In the genomic region with DNA sequence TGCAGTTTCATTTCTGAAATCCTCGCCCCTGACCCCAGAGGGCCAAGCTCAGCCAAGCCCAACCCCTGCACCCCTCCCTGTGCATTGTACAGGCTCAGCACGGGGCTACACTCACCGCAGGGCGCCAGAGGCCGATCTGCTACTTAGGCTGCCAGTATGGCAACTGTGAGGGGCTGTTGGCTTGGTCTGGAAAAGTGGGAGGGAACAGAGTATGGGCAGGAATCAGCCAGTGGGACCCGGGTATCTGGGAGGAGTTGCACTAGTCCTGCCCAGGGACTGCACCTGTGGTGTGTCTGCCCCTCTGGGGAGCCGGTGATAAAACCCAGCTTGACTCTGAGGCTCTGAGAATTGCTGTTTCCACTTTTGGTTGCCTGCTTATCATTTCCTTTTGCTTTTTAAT, we compare ENCODE assay signal across 1 cellular context.
A peak's percentile ranks its signal among the peaks of the same experiment; 100 is the strongest.
TF ChIP-seq lines count a peak whose summit lies in the region.

No MANE protein-coding gene starts in this region.

TF ChIP-seq in HEK293, 187 proteins besides CTCF, POLR2A, EP300 and RAD21 (continued from another document):
- TF ChIP-seq, protein P1, sequence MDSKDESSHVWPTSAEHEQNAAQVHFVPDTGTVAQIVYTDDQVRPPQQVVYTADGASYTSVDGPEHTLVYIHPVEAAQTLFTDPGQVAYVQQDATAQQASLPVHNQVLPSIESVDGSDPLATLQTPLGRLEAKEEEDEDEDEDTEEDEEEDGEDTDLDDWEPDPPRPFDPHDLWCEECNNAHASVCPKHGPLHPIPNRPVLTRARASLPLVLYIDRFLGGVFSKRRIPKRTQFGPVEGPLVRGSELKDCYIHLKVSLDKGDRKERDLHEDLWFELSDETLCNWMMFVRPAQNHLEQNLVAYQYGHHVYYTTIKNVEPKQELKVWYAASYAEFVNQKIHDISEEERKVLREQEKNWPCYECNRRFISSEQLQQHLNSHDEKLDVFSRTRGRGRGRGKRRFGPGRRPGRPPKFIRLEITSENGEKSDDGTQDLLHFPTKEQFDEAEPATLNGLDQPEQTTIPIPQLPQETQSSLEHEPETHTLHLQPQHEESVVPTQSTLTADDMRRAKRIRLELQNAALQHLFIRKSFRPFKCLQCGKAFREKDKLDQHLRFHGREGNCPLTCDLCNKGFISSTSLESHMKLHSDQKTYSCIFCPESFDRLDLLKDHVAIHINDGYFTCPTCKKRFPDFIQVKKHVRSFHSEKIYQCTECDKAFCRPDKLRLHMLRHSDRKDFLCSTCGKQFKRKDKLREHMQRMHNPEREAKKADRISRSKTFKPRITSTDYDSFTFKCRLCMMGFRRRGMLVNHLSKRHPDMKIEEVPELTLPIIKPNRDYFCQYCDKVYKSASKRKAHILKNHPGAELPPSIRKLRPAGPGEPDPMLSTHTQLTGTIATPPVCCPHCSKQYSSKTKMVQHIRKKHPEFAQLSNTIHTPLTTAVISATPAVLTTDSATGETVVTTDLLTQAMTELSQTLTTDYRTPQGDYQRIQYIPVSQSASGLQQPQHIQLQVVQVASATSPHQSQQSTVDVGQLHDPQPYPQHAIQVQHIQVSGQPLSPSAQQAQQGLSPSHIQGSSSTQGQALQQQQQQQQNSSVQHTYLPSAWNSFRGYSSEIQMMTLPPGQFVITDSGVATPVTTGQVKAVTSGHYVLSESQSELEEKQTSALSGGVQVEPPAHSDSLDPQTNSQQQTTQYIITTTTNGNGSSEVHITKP (tag by site-specific recombination; IDR thresholded peaks at IDR 0.05), result peak; percentile 63; the same call in 1 of the 2 replicates
- no peak for TF ChIP-seq ZNF544 (tag by site-specific recombination; IDR thresholded peaks at IDR 0.05)
- no peak for TF ChIP-seq KLF8 (tag by site-specific recombination; IDR thresholded peaks at IDR 0.05)
- peak; percentile 98 for TF ChIP-seq ZIC2 (tag by site-specific recombination; IDR thresholded peaks at IDR 0.05)
- TF ChIP-seq ZFP3 (tag by site-specific recombination; IDR thresholded peaks at IDR 0.05; ENCODE audit: low read depth), result no peak
- TF ChIP-seq, protein P2, sequence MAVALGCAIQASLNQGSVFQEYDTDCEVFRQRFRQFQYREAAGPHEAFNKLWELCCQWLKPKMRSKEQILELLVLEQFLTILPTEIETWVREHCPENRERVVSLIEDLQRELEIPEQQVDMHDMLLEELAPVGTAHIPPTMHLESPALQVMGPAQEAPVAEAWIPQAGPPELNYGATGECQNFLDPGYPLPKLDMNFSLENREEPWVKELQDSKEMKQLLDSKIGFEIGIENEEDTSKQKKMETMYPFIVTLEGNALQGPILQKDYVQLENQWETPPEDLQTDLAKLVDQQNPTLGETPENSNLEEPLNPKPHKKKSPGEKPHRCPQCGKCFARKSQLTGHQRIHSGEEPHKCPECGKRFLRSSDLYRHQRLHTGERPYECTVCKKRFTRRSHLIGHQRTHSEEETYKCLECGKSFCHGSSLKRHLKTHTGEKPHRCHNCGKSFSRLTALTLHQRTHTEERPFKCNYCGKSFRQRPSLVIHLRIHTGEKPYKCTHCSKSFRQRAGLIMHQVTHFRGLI (tag by site-specific recombination; IDR thresholded peaks at IDR 0.05), result peak; percentile 90
- TF ChIP-seq, protein P3, sequence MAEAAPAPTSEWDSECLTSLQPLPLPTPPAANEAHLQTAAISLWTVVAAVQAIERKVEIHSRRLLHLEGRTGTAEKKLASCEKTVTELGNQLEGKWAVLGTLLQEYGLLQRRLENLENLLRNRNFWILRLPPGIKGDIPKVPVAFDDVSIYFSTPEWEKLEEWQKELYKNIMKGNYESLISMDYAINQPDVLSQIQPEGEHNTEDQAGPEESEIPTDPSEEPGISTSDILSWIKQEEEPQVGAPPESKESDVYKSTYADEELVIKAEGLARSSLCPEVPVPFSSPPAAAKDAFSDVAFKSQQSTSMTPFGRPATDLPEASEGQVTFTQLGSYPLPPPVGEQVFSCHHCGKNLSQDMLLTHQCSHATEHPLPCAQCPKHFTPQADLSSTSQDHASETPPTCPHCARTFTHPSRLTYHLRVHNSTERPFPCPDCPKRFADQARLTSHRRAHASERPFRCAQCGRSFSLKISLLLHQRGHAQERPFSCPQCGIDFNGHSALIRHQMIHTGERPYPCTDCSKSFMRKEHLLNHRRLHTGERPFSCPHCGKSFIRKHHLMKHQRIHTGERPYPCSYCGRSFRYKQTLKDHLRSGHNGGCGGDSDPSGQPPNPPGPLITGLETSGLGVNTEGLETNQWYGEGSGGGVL (tag by site-specific recombination; IDR thresholded peaks at IDR 0.05), result no peak
- TF ChIP-seq ZNF561 (tag by site-specific recombination; IDR thresholded peaks at IDR 0.05; ENCODE audit: borderline replicate concordance), result no peak
- no peak for TF ChIP-seq KLF16 (tag by site-specific recombination; IDR thresholded peaks at IDR 0.05)
